19 cellular contexts compared by ENCODE assay signal in the genomic region with DNA sequence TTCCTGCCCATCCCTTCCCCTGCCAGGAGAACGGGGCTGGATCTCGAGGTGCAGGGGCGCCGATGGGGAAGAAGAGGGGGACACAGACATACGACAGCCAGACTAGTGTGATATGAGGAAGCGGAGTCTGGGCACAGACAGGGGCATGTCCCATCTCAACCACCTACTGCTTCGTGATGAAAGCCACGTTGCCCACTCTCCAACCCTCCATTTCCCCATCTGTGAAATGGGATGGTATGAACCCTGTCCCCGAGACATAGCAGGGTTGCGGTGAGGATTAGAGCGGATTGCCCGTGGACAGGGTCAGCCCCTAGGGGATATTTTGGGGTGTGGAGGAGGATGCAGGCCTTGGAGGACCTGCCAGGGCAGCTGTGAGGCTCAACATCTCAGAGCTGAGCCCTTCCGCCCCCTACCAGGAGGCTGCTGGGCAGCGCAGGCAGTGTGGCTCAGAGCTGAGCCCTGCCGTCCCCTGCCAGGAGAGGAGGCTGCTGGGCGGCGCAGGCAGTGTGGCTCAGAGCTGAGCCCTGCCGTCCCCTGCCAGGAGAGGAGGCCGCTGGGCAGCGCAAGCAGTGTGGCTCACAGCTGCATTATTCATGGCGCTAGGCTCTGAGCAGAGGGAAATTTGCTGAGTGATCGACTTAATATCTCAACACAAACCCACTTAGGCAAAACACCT.
DNase-seq lines count a peak whose midpoint lies in the region; ATAC-seq, FAIRE-seq and TF ChIP-seq lines count a peak whose summit lies in the region.
"Had no signal": no experiment of that assay in that cellular context is flagged by ENCODE, and none has a peak within 500 bp of the region (broad histone marks: within the 10 kb centered on the region; RNA-seq: fewer than 3 reads in every experiment).

No MANE protein-coding gene starts in this region.

- TF ChIP-seq CTCF in brain microvascular endothelial cell (IDR thresholded peaks at IDR 0.05; ENCODE audit: low read depth, low read length, missing control alignments) = peak; percentile 23
- TF ChIP-seq CTCF in retinal pigment epithelial cell (conservative IDR thresholded peaks at IDR 0.05; ENCODE audit: low read depth, low read length) = peak; percentile 17
- TF ChIP-seq CTCF in gastroesophageal sphincter (IDR thresholded peaks at IDR 0.05) = no peak

- WGBS in gastroesophageal sphincter (ENCODE audit: low coverage in 1 of 2), 2 donors = 55 to 85% methylated on average over 4 to 8 of the region's 22 CpGs

- H3K36me3 ChIP-seq in H7 (replicated peaks; ENCODE audit: control insufficient read depth, insufficient read depth, low read length) (no peaks in the 10 kb centered on the region), brain microvascular endothelial cell (replicated peaks) (no peaks in the 10 kb centered on the region), gastroesophageal sphincter (no peaks in the 10 kb centered on the region)
- H3K36me3 ChIP-seq: ascending aorta, left ventricle myocardium inferior, right atrium auricular region, SJSA1 had no signal

- TF ChIP-seq EP300 in gastroesophageal sphincter (IDR thresholded peaks at IDR 0.05) = no peak

- DNase-seq in NCI-H526 (lab: John Stamatoyannopoulos, UW) = peak; percentile 27 to 62
- DNase-seq in NCI-H526 treated with DMSO at 0.1 percent for 48 hours (lab: John Stamatoyannopoulos, UW) = no peak
- peak; percentile 88 for DNase-seq in H7
- DNase-seq in brain microvascular endothelial cell = no peak
- DNase-seq in retinal pigment epithelial cell (ENCODE audit: low read depth) = no peak
- DNase-seq in activated CD4-positive, CD25-positive, alpha-beta regulatory T cell (lab: John Stamatoyannopoulos, UW) = no peak
- DNase-seq in H54 (ENCODE audit: insufficient read length, low spot score) = no peak
- DNase-seq: activated naive CD4-positive, alpha-beta T cell treated with anti-CD3 and anti-CD28 coated beads, Interleukin-2, amount 50 U/mL, for 16 hours; activated T-cell treated with anti-CD3 and anti-CD28 coated beads, Interleukin-2, amount 50 U/mL, for 48 hours; effector memory CD8-positive, alpha-beta T cell; glutamatergic neuron; left ventricle myocardium inferior; NCI-H146; NCI-H774 had no signal

- no peaks in the 10 kb centered on the region for H3K27me3 ChIP-seq in H7 (ENCODE audit: control insufficient read depth, insufficient read depth, low read length)
- no peaks in the 10 kb centered on the region for H3K27me3 ChIP-seq in brain microvascular endothelial cell (replicated peaks)
- peaks cover 58% of the 10 kb centered on the region for H3K27me3 ChIP-seq in gastroesophageal sphincter
- H3K27me3 ChIP-seq: ascending aorta, right atrium auricular region had no signal

- in situ Hi-C loops in brain microvascular endothelial cell (cut with HindIII; ENCODE audit: low pct_ligation_motif_present, low sequenced_read_pairs) = no loop called here

- H3K4me3 ChIP-seq in H7 (ENCODE audit: insufficient read depth, low read depth, low read length) (no peak overlapping the region), brain microvascular endothelial cell (ENCODE audit: low read depth, low read length) (no peak overlapping the region), retinal pigment epithelial cell (ENCODE audit: low read length) (no peak overlapping the region), gastroesophageal sphincter (no peak overlapping the region)
- H3K4me3 ChIP-seq: ascending aorta, left ventricle myocardium inferior, right atrium auricular region, SJSA1 had no signal

- no peaks in the 10 kb centered on the region for H3K4me1 ChIP-seq in gastroesophageal sphincter
- H3K4me1 ChIP-seq: ascending aorta, left ventricle myocardium inferior, right atrium auricular region, SJSA1 had no signal

- ATAC-seq in gastroesophageal sphincter = no peak
- ATAC-seq: effector memory CD8-positive, alpha-beta T cell had no signal

- H3K9me3 ChIP-seq in gastroesophageal sphincter = no peaks in the 10 kb centered on the region
- H3K9me3 ChIP-seq: ascending aorta, left ventricle myocardium inferior, right atrium auricular region, SJSA1 had no signal

- H3K27ac ChIP-seq in brain microvascular endothelial cell = no peak overlapping the region
- H3K27ac ChIP-seq in gastroesophageal sphincter = no peak overlapping the region
- H3K27ac ChIP-seq: ascending aorta, left ventricle myocardium inferior, right atrium auricular region, SJSA1 had no signal

- FAIRE-seq in H54 (lab: Jason Lieb, UNC) = no peak
- FAIRE-seq: GM19239 had no signal

- TF ChIP-seq POLR2A in gastroesophageal sphincter (IDR thresholded peaks at IDR 0.05) = no peak
- no peak for TF ChIP-seq POLR2A in H54 (IDR thresholded peaks at IDR 0.05; ENCODE audit: low read depth, low read length)

Comparison
In these comparisons a context has a peak if more than half of its experiments do, and no peak if none do; other contexts are left out.
1. DNase-seq: peak in NCI-H526 (2 of 2) and H7 (single experiment); none in NCI-H526 treated with DMSO at 0.1 percent for 48 hours (single experiment), brain microvascular endothelial cell (single experiment), retinal pigment epithelial cell (single experiment), activated CD4-positive, CD25-positive, alpha-beta regulatory T cell (0 of 4) and H54 (single experiment).
2. CTCF ChIP-seq: peak in brain microvascular endothelial cell (single experiment) and retinal pigment epithelial cell (single experiment); none in gastroesophageal sphincter (0 of 4).